In the genomic region with DNA sequence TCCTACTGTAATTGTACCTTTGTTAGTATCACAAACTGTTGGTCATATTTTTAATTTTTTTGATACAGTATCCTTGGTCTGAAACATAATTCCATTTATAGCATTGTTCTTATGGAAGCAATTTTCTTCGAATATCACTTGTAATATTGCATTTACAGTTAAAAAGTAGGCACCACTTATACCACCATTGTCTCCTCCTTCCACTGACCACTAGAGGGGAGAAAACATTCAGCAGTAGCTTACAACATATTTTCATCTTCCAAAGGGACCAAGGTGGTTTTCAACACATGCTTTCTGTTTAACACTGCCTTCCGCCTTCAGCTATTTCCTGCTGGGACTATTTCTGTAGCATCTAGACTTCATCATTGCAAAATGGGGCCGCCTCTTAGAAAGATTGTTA, we compare ENCODE assay signal across 15 cellular contexts.
A peak's percentile ranks its signal among the peaks of the same experiment; 100 is the strongest.
DNase-seq lines count a peak whose midpoint lies in the region; ATAC-seq and TF ChIP-seq lines count a peak whose summit lies in the region.
"Had no signal": no experiment of that assay in that cellular context is flagged by ENCODE, and none has a peak within 500 bp of the region (broad histone marks: within the 10 kb centered on the region; RNA-seq: fewer than 3 reads in every experiment).

No MANE protein-coding gene starts in this region.

- H3K4me1 Mint-ChIP-seq in HFFc6 (ENCODE audit: low read depth) (no peaks in the 10 kb centered on the region), chondrocyte (ENCODE audit: low read depth) (no peaks in the 10 kb centered on the region)
- H3K4me1 Mint-ChIP-seq: CD4-positive, alpha-beta memory T cell; GM23338 had no signal

- H3K4me1 ChIP-seq in SK-N-SH (ENCODE audit: control insufficient read depth in 1 of 2, insufficient read depth in 2 of 2, low read depth in 1 of 2, low read length in 1 of 2): no peaks in the 10 kb centered on the region
- H3K4me1 ChIP-seq in BE2C: no peaks in the 10 kb centered on the region
- no peaks in the 10 kb centered on the region for H3K4me1 ChIP-seq in ascending aorta
- no peaks in the 10 kb centered on the region for H3K4me1 ChIP-seq in lower lobe of right lung

- H2AFZ ChIP-seq in SK-N-SH (ENCODE audit: low read depth): no peak overlapping the region
- H2AFZ ChIP-seq: GM23338 had no signal

- POLR2A ChIA-PET in SK-N-SH (lab: Yijun Ruan, JAX): no interaction called here

- no peak overlapping the region for H3K4me2 ChIP-seq in SK-N-SH
- H3K4me2 ChIP-seq: GM23338 had no signal

- H3K27ac Mint-ChIP-seq in HFFc6: no peak overlapping the region
- H3K27ac Mint-ChIP-seq in chondrocyte (ENCODE audit: unreplicated experiment): no peak overlapping the region
- H3K27ac Mint-ChIP-seq: CD4-positive, alpha-beta memory T cell; GM23338 had no signal

- CTCF ChIA-PET in SK-N-SH (lab: Yijun Ruan, JAX): interaction anchor here (1.0 kb wide), 1 partner anchor 67 kb away, joined by 3 read pairs; no protein-coding TSS in a partner anchor

- TF ChIP-seq RAD21 in SK-N-SH (IDR thresholded peaks at IDR 0.05; ENCODE audit: low read length): no peak

- DNase-seq in SK-N-SH (no peak), HFFc6 (no peak), chondrocyte (ENCODE audit: low spot score) (no peak), BE2C (no peak), ascending aorta (ENCODE audit: low spot score in 2 of 2) (no peak), lower lobe of right lung (no peak), hepatic stellate cell (ENCODE audit: low spot score) (no peak)
- DNase-seq: 8988T; C1 segment of cervical spinal cord; CD4-positive, alpha-beta memory T cell; DMS153; HCEC 1CT had no signal

- no peaks in the 10 kb centered on the region for H3K9me2 ChIP-seq in SK-N-SH

- no peak for TF ChIP-seq EP300 in SK-N-SH (IDR thresholded peaks at IDR 0.05; ENCODE audit: borderline replicate concordance in 1 of 2, low read depth in 1 of 2, low read length in 1 of 2)

- H3K4me3 Mint-ChIP-seq in HFFc6 (no peak overlapping the region), chondrocyte (ENCODE audit: unreplicated experiment) (no peak overlapping the region)
- H3K4me3 Mint-ChIP-seq: CD4-positive, alpha-beta memory T cell; GM23338 had no signal

- no peak overlapping the region for H3K27ac ChIP-seq in SK-N-SH (ENCODE audit: low read depth in 2 of 2, low read length in 1 of 2)
- H3K27ac ChIP-seq in ascending aorta: no peak overlapping the region
- H3K27ac ChIP-seq in lower lobe of right lung: no peak overlapping the region

- H3K9me3 ChIP-seq in SK-N-SH (no peaks in the 10 kb centered on the region), BE2C (no peaks in the 10 kb centered on the region), ascending aorta (no peaks in the 10 kb centered on the region), lower lobe of right lung (no peaks in the 10 kb centered on the region)

- peaks cover 6% of the 10 kb centered on the region; the same call in 1 of the 2 replicates for H3K27me3 Mint-ChIP-seq in HFFc6 (ENCODE audit: insufficient read depth)
- no peaks in the 10 kb centered on the region for H3K27me3 Mint-ChIP-seq in chondrocyte (ENCODE audit: low read depth)
- H3K27me3 Mint-ChIP-seq: CD4-positive, alpha-beta memory T cell had no signal

- no peak overlapping the region for H3K9ac ChIP-seq in SK-N-SH

- WGBS in SK-N-SH (ENCODE audit: low lambda C conversion rate): 31% methylated on average over 3 of the region's 3 CpGs

- H4K20me1 ChIP-seq in SK-N-SH (ENCODE audit: insufficient read depth): no peaks in the 10 kb centered on the region

- no peaks in the 10 kb centered on the region for H3K9me3 Mint-ChIP-seq in HFFc6
- H3K9me3 Mint-ChIP-seq in chondrocyte (ENCODE audit: low read depth): peaks cover 9% of the 10 kb centered on the region

- no peaks in the 10 kb centered on the region for H3F3A ChIP-seq in SK-N-SH (replicated peaks; ENCODE audit: insufficient read depth)

- H3K4me3 ChIP-seq in SK-N-SH (ENCODE audit: low read depth in 2 of 2, low read length in 1 of 2): no peak overlapping the region
- no peak overlapping the region for H3K4me3 ChIP-seq in BE2C (ENCODE audit: low read depth, low read length)
- no peak overlapping the region for H3K4me3 ChIP-seq in ascending aorta
- H3K4me3 ChIP-seq in lower lobe of right lung: no peak overlapping the region
- H3K4me3 ChIP-seq: GM23338, K562 had no signal

- intact Hi-C loops in ascending aorta (cut with DNase I): no loop called here
- intact Hi-C loops in lower lobe of right lung (cut with DNase I): no loop called here

- TF ChIP-seq CTCF in SK-N-SH (IDR thresholded peaks at IDR 0.05): peak; percentile 9; the same call in 1 of the 2 replicates
- TF ChIP-seq CTCF in HFFc6 (IDR thresholded peaks at IDR 0.05): peak; percentile 17; the same call in 1 of the 2 replicates
- TF ChIP-seq CTCF in chondrocyte (IDR thresholded peaks at IDR 0.05): peak; percentile 27
- TF ChIP-seq CTCF in BE2C (IDR thresholded peaks at IDR 0.05; ENCODE audit: low read depth, low read length): no peak
- TF ChIP-seq CTCF in ascending aorta (IDR thresholded peaks at IDR 0.05): no peak
- TF ChIP-seq CTCF in lower lobe of right lung (IDR thresholded peaks at IDR 0.05): no peak

- H3K36me3 ChIP-seq in SK-N-SH (replicated peaks in 1 of 2; ENCODE audit: control insufficient read depth in 1 of 2, insufficient read depth in 2 of 2, low read length in 1 of 2) (no peaks in the 10 kb centered on the region), BE2C (no peaks in the 10 kb centered on the region), ascending aorta (no peaks in the 10 kb centered on the region), lower lobe of right lung (no peaks in the 10 kb centered on the region)

- no peak for ATAC-seq in SK-N-SH treated with all-trans-retinoic acid at 6 μM for 48 hours
- no peak for ATAC-seq in lower lobe of right lung
- ATAC-seq: GM23338, K562 had no signal

- H3K36me3 Mint-ChIP-seq in HFFc6 (ENCODE audit: low read depth) (no peaks in the 10 kb centered on the region), chondrocyte (ENCODE audit: low read depth) (no peaks in the 10 kb centered on the region)
- H3K36me3 Mint-ChIP-seq: CD4-positive, alpha-beta memory T cell had no signal

- H3K27me3 ChIP-seq in SK-N-SH (ENCODE audit: insufficient read depth): no peaks in the 10 kb centered on the region; the same call in 1 of the 2 replicates
- no peaks in the 10 kb centered on the region for H3K27me3 ChIP-seq in BE2C
- H3K27me3 ChIP-seq in ascending aorta: no peaks in the 10 kb centered on the region
- H3K27me3 ChIP-seq in lower lobe of right lung (ENCODE audit: low read depth): no peaks in the 10 kb centered on the region

- no peaks in the 10 kb centered on the region for H3K79me2 ChIP-seq in SK-N-SH (ENCODE audit: insufficient read depth)

TF ChIP-seq in SK-N-SH, 30 proteins besides CTCF, POLR2A, EP300 and RAD21:
- TF ChIP-seq TEAD4 (IDR thresholded peaks at IDR 0.05; ENCODE audit: borderline replicate concordance, insufficient read depth) (no peak), RCOR1 (IDR thresholded peaks at IDR 0.05; ENCODE audit: low read length) (no peak), NFIC (IDR thresholded peaks at IDR 0.05; ENCODE audit: borderline replicate concordance) (no peak), FOSL2 (IDR thresholded peaks at IDR 0.05; ENCODE audit: borderline replicate concordance, low read depth) (no peak), MXI1 (IDR thresholded peaks at IDR 0.05; ENCODE audit: low read depth, low read length) (no peak), MEF2A (IDR thresholded peaks at IDR 0.05; ENCODE audit: borderline replicate concordance, low read depth) (no peak)
TF ChIP-seq in SK-N-SH: peak in this region for 0.

TF ChIP-seq in SK-N-SH treated with all-trans-retinoic acid at 6 μM for 48 hours, 23 proteins besides CTCF, POLR2A, EP300 and RAD21 (continues in another document):
- no peak for TF ChIP-seq TCF4 (CRISPR knock-in tag; IDR thresholded peaks at IDR 0.05; ENCODE audit: borderline replicate concordance)
- no peak for TF ChIP-seq ZC3H10 (CRISPR knock-in tag; IDR thresholded peaks at IDR 0.05)
- no peak for TF ChIP-seq TOX (CRISPR knock-in tag; IDR thresholded peaks at IDR 0.05; ENCODE audit: borderline replicate concordance)
- TF ChIP-seq ZFP3 (CRISPR knock-in tag; IDR thresholded peaks at IDR 0.05): no peak
- TF ChIP-seq, protein P1, sequence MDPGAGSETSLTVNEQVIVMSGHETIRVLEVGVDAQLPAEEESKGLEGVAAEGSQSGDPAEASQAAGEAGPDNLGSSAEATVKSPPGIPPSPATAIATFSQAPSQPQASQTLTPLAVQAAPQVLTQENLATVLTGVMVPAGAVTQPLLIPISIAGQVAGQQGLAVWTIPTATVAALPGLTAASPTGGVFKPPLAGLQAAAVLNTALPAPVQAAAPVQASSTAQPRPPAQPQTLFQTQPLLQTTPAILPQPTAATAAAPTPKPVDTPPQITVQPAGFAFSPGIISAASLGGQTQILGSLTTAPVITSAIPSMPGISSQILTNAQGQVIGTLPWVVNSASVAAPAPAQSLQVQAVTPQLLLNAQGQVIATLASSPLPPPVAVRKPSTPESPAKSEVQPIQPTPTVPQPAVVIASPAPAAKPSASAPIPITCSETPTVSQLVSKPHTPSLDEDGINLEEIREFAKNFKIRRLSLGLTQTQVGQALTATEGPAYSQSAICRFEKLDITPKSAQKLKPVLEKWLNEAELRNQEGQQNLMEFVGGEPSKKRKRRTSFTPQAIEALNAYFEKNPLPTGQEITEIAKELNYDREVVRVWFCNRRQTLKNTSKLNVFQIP (CRISPR knock-in tag; IDR thresholded peaks at IDR 0.05; ENCODE audit: borderline replicate concordance, low read depth): no peak
- TF ChIP-seq ESRRG (CRISPR knock-in tag; IDR thresholded peaks at IDR 0.05): no peak
- no peak for TF ChIP-seq BACH2 (CRISPR knock-in tag; IDR thresholded peaks at IDR 0.05; ENCODE audit: borderline replicate concordance)
- no peak for TF ChIP-seq GLIS3 (CRISPR knock-in tag; IDR thresholded peaks at IDR 0.05)
- TF ChIP-seq ZNF565 (CRISPR knock-in tag; conservative IDR thresholded peaks at IDR 0.05; ENCODE audit: low read depth): no peak
- TF ChIP-seq, protein P2, sequence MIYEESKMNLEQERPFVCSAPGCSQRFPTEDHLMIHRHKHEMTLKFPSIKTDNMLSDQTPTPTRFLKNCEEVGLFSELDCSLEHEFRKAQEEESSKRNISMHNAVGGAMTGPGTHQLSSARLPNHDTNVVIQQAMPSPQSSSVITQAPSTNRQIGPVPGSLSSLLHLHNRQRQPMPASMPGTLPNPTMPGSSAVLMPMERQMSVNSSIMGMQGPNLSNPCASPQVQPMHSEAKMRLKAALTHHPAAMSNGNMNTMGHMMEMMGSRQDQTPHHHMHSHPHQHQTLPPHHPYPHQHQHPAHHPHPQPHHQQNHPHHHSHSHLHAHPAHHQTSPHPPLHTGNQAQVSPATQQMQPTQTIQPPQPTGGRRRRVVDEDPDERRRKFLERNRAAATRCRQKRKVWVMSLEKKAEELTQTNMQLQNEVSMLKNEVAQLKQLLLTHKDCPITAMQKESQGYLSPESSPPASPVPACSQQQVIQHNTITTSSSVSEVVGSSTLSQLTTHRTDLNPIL (CRISPR knock-in tag; IDR thresholded peaks at IDR 0.05; ENCODE audit: low read depth): no peak
- TF ChIP-seq RARB (CRISPR knock-in tag; IDR thresholded peaks at IDR 0.05): no peak
- TF ChIP-seq ZFP30 (CRISPR knock-in tag; IDR thresholded peaks at IDR 0.05): no peak
- no peak for TF ChIP-seq OSR1 (CRISPR knock-in tag; IDR thresholded peaks at IDR 0.05)
- no peak for TF ChIP-seq CSDC2 (CRISPR knock-in tag; IDR thresholded peaks at IDR 0.05)
- TF ChIP-seq PPARA (CRISPR knock-in tag; IDR thresholded peaks at IDR 0.05; ENCODE audit: borderline replicate concordance): no peak
- no peak for TF ChIP-seq ISL1 (CRISPR knock-in tag; IDR thresholded peaks at IDR 0.05)

Comparison
In these comparisons a context has a peak if more than half of its experiments do, and no peak if none do; other contexts are left out.
1. CTCF ChIP-seq: peak in SK-N-SH (single experiment), HFFc6 (single experiment) and chondrocyte (single experiment); none in BE2C (single experiment), ascending aorta (0 of 3) and lower lobe of right lung (single experiment).